28 cellular contexts compared by ENCODE assay signal in the genomic region with DNA sequence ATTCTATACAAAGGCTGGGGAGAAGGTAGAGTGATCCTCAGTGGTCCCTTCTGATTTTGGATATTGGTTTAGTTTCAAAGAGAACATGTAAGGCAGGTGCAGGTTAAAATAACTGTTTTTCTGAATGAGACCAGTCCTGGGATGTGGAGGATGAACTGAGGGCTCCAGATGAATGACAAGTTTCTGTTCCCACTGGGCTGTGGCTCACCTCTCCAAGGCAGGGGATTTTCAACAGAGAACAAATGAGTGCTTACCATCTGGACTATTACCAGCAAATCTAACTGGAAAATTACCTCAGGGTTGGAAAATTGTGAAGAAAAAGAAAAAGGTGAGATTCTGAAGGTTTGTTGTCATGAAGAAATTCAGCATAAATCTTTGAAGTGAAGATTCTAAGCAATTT. TPM values are rescaled to one million over a fixed set of nuclear protein-coding genes. Genes with fewer than 3 reads are reported as not detected.
DNase-seq lines count a peak whose midpoint lies in the region; ATAC-seq, FAIRE-seq and TF ChIP-seq lines count a peak whose summit lies in the region.
"Had no signal": no experiment of that assay in that cellular context is flagged by ENCODE, and none has a peak within 500 bp of the region (broad histone marks: within the 10 kb centered on the region; RNA-seq: fewer than 3 reads in every experiment).

No MANE protein-coding gene starts in this region.

- H3K27me3 Mint-ChIP-seq in memory B cell (peaks cover 1% of the 10 kb centered on the region), WTC11 (ENCODE audit: low read depth) (no peaks in the 10 kb centered on the region)
- H3K27me3 Mint-ChIP-seq: CD4-positive, alpha-beta T cell had no signal

- no peaks in the 10 kb centered on the region for H3K36me3 ChIP-seq in adrenal gland (replicated peaks in 1 of 2)
- H3K36me3 ChIP-seq: BLaER1 treated with 17β-estradiol and CSF1 and Interleukin-3, amounts not matched to agents 10 nM and 100 nM had no signal

- H3K4me1 ChIP-seq in adrenal gland (replicated peaks in 1 of 2) = no peaks in the 10 kb centered on the region
- H3K4me1 ChIP-seq: A549; BLaER1 treated with 17β-estradiol and CSF1 and Interleukin-3, amounts not matched to agents 10 nM and 100 nM had no signal

- H3K4me3 ChIP-seq in lower leg skin (ENCODE audit: low read depth, poor library complexity, severe bottlenecking) (no peak overlapping the region), adrenal gland (no peak overlapping the region)
- H3K4me3 ChIP-seq: A549; BLaER1 treated with 17β-estradiol and CSF1 and Interleukin-3, amounts not matched to agents 10 nM and 100 nM; SK-N-MC had no signal

- H3K9me3 Mint-ChIP-seq in memory B cell (no peaks in the 10 kb centered on the region), WTC11 (no peaks in the 10 kb centered on the region)
- H3K9me3 Mint-ChIP-seq: CD4-positive, alpha-beta T cell had no signal

- H3K4me1 Mint-ChIP-seq in memory B cell = peaks cover 5% of the 10 kb centered on the region
- H3K4me1 Mint-ChIP-seq in WTC11 = no peaks in the 10 kb centered on the region

- TF ChIP-seq CTCF in lower leg skin (IDR thresholded peaks at IDR 0.05) (no peak), adrenal gland (IDR thresholded peaks at IDR 0.05) (no peak), WTC11 (IDR thresholded peaks at IDR 0.05) (no peak)

- intact Hi-C loops in lower leg skin (cut with DNase I; ENCODE audit: low total_unique reads) = no loop called here
- intact Hi-C loops in adrenal gland (cut with DNase I) = no loop called here

- FAIRE-seq in GM12891 (lab: Jason Lieb, UNC) = no peak
- FAIRE-seq: A549, H54, RCC 7860 had no signal

- no peaks in the 10 kb centered on the region for H3K36me3 Mint-ChIP-seq in memory B cell
- H3K36me3 Mint-ChIP-seq in WTC11 = no peaks in the 10 kb centered on the region

- POLR2A ChIA-PET in WTC11 (lab: Charles Lee) = no interaction called here

- no peak for TF ChIP-seq POLR2A in GM12891 (IDR thresholded peaks at IDR 0.05; ENCODE audit: low read depth, low read length)
- TF ChIP-seq POLR2A in lower leg skin (IDR thresholded peaks at IDR 0.05) = no peak
- TF ChIP-seq POLR2A in adrenal gland (IDR thresholded peaks at IDR 0.05) = no peak

- H3K27ac ChIP-seq in adrenal gland = no peak overlapping the region
- H3K27ac ChIP-seq: A549; BLaER1 treated with 17β-estradiol and CSF1 and Interleukin-3, amounts not matched to agents 10 nM and 100 nM; SK-N-MC had no signal

- DNase-seq in GM12891 (ENCODE audit: insufficient read length, low spot score) (no peak), memory B cell (ENCODE audit: low spot score in 2 of 2) (no peak), NCI-H187 (lab: John Stamatoyannopoulos, UW) (no peak), lower leg skin (ENCODE audit: low spot score in 2 of 2) (no peak), adrenal gland (no peak), WTC11 (ENCODE audit: low spot score) (no peak)
- DNase-seq: AML-193; CD4-positive, alpha-beta T cell; DMS79; EL; GDM1; Karpas-422; NCI-H1092 treated with DMSO at 0.1 percent for 48 hours; NCI-H1436; NCI-H187 treated with DMSO at 0.1 percent for 48 hours; NCI-H2171 treated with DMSO at 0.1 percent for 48 hours; NCI-H446; NCI-H524 treated with DMSO at 0.1 percent for 48 hours; NCI-H774; SIG-M5; T-helper 2 cell had no signal

- no peaks in the 10 kb centered on the region for H3K9me3 ChIP-seq in adrenal gland (replicated peaks in 1 of 3)
- H3K9me3 ChIP-seq: A549; BLaER1 treated with 17β-estradiol and CSF1 and Interleukin-3, amounts not matched to agents 10 nM and 100 nM had no signal

- ATAC-seq in GM21529 (IDR thresholded peaks at IDR 0.05; ENCODE audit: unreplicated experiment) = peak; percentile 52
- ATAC-seq in HG02884 (IDR thresholded peaks at IDR 0.05; ENCODE audit: unreplicated experiment) = peak; percentile 63
- no peak for ATAC-seq in memory B cell (ENCODE audit: low read depth)
- no peak for ATAC-seq in WTC11
- ATAC-seq: A549 had no signal

- CTCF ChIA-PET in WTC11 (lab: Charles Lee) = interaction anchor here (0.7 kb wide), 1 partner anchor 243 kb away, joined by 3 read pairs; no protein-coding TSS in a partner anchor

- H3K27me3 ChIP-seq in adrenal gland = no peaks in the 10 kb centered on the region
- H3K27me3 ChIP-seq: BLaER1 treated with 17β-estradiol and CSF1 and Interleukin-3, amounts not matched to agents 10 nM and 100 nM had no signal

- H3K27ac Mint-ChIP-seq in memory B cell (peak overlapping the region; percentile 16), WTC11 (no peak overlapping the region)
- H3K27ac Mint-ChIP-seq: CD4-positive, alpha-beta T cell had no signal

- H3K4me3 Mint-ChIP-seq in memory B cell (no peak overlapping the region), WTC11 (no peak overlapping the region)
- H3K4me3 Mint-ChIP-seq: CD4-positive, alpha-beta T cell had no signal

TF ChIP-seq in GM12891, 5 proteins besides CTCF, POLR2A, EP300 and RAD21:
- no peak for TF ChIP-seq TAF1 (IDR thresholded peaks at IDR 0.05; ENCODE audit: low read depth, low read length)
- peak; percentile 56 for TF ChIP-seq SPI1 (IDR thresholded peaks at IDR 0.05; ENCODE audit: low read depth, low read length)

TF ChIP-seq in WTC11, 78 proteins besides CTCF, POLR2A, EP300 and RAD21:
- TF ChIP-seq GRHL2 (CRISPR knock-in tag; IDR thresholded peaks at IDR 0.05; ENCODE audit: insufficient replicate concordance, severe bottlenecking) (no peak), SMAD3 (CRISPR knock-in tag; IDR thresholded peaks at IDR 0.05; ENCODE audit: borderline replicate concordance) (no peak)

RNA-seq across cellular contexts. Expression of a gene that starts 8.0 kb away (rescaled TPM):
- polyA plus RNA-seq in GM12891 (2012; ENCODE audit: low read depth, missing spikeins) = 0.06 TPM
- 100 to 1,000 TPM; 125 to 306 (median 156) TPM for total RNA-seq in lower leg skin
- 1 to 10 TPM in 1 of 8 donors, under 1 TPM in 3, not detected in 4; 0.12 to 1.0 (median 0.24) TPM for total RNA-seq in adrenal gland
- polyA plus RNA-seq in adrenal gland = under 1 TPM in 2 of 3 donors, not detected in 1; 0.16 to 0.40 TPM
- not detected in 3 replicates for total RNA-seq in WTC11 (2021)

Comparison
In these comparisons a context has a peak if more than half of its experiments do, and no peak if none do; other contexts are left out.
1. ATAC-seq: peak in GM21529 (single experiment) and HG02884 (single experiment); none in memory B cell (single experiment) and WTC11 (single experiment).
2. RNA of a gene that starts 8.0 kb away (total RNA-seq): 125 to 306 TPM in lower leg skin; 0.12 to 1.0 TPM in adrenal gland and not detected in WTC11; every median in the first group is over 10 times any median in the second.